20 cellular contexts compared by ENCODE assay signal in genomic region chr20:1875762-1876161, GRCh38. TPM values are rescaled to one million over a fixed set of nuclear protein-coding genes. Genes with fewer than 3 reads are reported as not detected.
DNase-seq lines count a peak whose midpoint lies in the region; ATAC-seq and TF ChIP-seq lines count a peak whose summit lies in the region.
"Had no signal": no experiment of that assay in that cellular context is flagged by ENCODE, and none has a peak within 500 bp of the region (broad histone marks: within the 10 kb centered on the region; RNA-seq: fewer than 3 reads in every experiment).

No MANE protein-coding gene starts in this region.

- CTCF ChIA-PET in Calu3 (lab: Charles Lee), result no interaction called here

- H3K9me3 ChIP-seq in adrenal gland (replicated peaks in 1 of 3), result no peaks in the 10 kb centered on the region
- H3K9me3 ChIP-seq: thyroid gland had no signal

- TF ChIP-seq CTCF in Calu3 (IDR thresholded peaks at IDR 0.05; ENCODE audit: unreplicated experiment) (no peak), adrenal gland (IDR thresholded peaks at IDR 0.05) (no peak)

- WGBS in adrenal gland, 4 donors, result 71 to 76% (median 73%) methylated on average over 7 of the region's 7 CpGs

- peaks cover 27% of the 10 kb centered on the region for H3K4me1 Mint-ChIP-seq in Calu3 (ENCODE audit: low read depth, unreplicated experiment)
- peaks cover 10% of the 10 kb centered on the region for H3K4me1 Mint-ChIP-seq in activated T-cell treated with anti-CD3 and anti-CD28 coated beads, Interleukin-2, amount 50 U/mL, for 72 hours (ENCODE audit: low read depth)
- H3K4me1 Mint-ChIP-seq: activated naive CD8-positive, alpha-beta T cell treated with anti-CD3 and anti-CD28 coated beads for 36 hours; activated T-helper 17 cell treated with anti-CD3 and anti-CD28 coated beads, Interleukin-2, amount 50 U/mL, for 72 hours had no signal

- H3K27me3 ChIP-seq in adrenal gland, result no peaks in the 10 kb centered on the region
- H3K27me3 ChIP-seq: thyroid gland had no signal

- ATAC-seq in activated T-cell treated with anti-CD3 and anti-CD28 coated beads, Interleukin-2, amount 50 U/mL, for 72 hours (replicated peaks in 1 of 2), result no peak
- ATAC-seq in GM21526 (IDR thresholded peaks at IDR 0.05; ENCODE audit: low FRiP score, unreplicated experiment), result no peak
- ATAC-seq in GM21723 (IDR thresholded peaks at IDR 0.05; ENCODE audit: unreplicated experiment), result no peak
- ATAC-seq: activated T-helper 17 cell treated with anti-CD3 and anti-CD28 coated beads, Interleukin-2, amount 50 U/mL, for 72 hours had no signal

- H3K36me3 Mint-ChIP-seq in Calu3 (ENCODE audit: insufficient read depth, unreplicated experiment), result peaks cover 20% of the 10 kb centered on the region
- H3K36me3 Mint-ChIP-seq in activated T-cell treated with anti-CD3 and anti-CD28 coated beads, Interleukin-2, amount 50 U/mL, for 72 hours (ENCODE audit: insufficient read depth in 2 of 2), result no peaks in the 10 kb centered on the region
- H3K36me3 Mint-ChIP-seq: activated naive CD8-positive, alpha-beta T cell treated with anti-CD3 and anti-CD28 coated beads for 36 hours; IgD-negative memory B cell had no signal

- H3K4me3 ChIP-seq in adrenal gland, result no peak overlapping the region
- H3K4me3 ChIP-seq: gastroesophageal sphincter, GM23248, thyroid gland had no signal

- BruUV-seq in Calu3 (replicated peaks; lab: Mats Ljungman, UMichigan), result no TSS peak

- H3K36me3 ChIP-seq in adrenal gland (replicated peaks in 1 of 2), result no peaks in the 10 kb centered on the region
- H3K36me3 ChIP-seq: gastroesophageal sphincter, thyroid gland had no signal

- H3K9me3 Mint-ChIP-seq in Calu3 (ENCODE audit: low read depth, unreplicated experiment), result no peaks in the 10 kb centered on the region
- no peaks in the 10 kb centered on the region for H3K9me3 Mint-ChIP-seq in activated T-cell treated with anti-CD3 and anti-CD28 coated beads, Interleukin-2, amount 50 U/mL, for 72 hours
- H3K9me3 Mint-ChIP-seq: activated naive CD8-positive, alpha-beta T cell treated with anti-CD3 and anti-CD28 coated beads for 36 hours; activated T-helper 17 cell treated with anti-CD3 and anti-CD28 coated beads, Interleukin-2, amount 50 U/mL, for 72 hours; CD4-positive, alpha-beta T cell; IgD-negative memory B cell; stimulated activated naive CD8-positive, alpha-beta T cell treated with anti-CD3 and anti-CD28 coated beads, Interleukin-15, Interleukin-2, amounts not matched to agents 100 ng/mL and 50 ng/mL, for 24 hours had no signal

- intact Hi-C loops in Calu3 (cut with micrococcal nuclease; ENCODE audit: unreplicated experiment) (no loop called here), adrenal gland (cut with DNase I) (no loop called here)

- no peak overlapping the region for H3K4me3 Mint-ChIP-seq in Calu3 (ENCODE audit: low read depth, unreplicated experiment)
- no peak overlapping the region for H3K4me3 Mint-ChIP-seq in activated T-cell treated with anti-CD3 and anti-CD28 coated beads, Interleukin-2, amount 50 U/mL, for 72 hours
- H3K4me3 Mint-ChIP-seq: activated naive CD8-positive, alpha-beta T cell treated with anti-CD3 and anti-CD28 coated beads for 36 hours; activated T-helper 17 cell treated with anti-CD3 and anti-CD28 coated beads, Interleukin-2, amount 50 U/mL, for 72 hours; CD4-positive, alpha-beta T cell; IgD-negative memory B cell; stimulated activated naive CD8-positive, alpha-beta T cell treated with anti-CD3 and anti-CD28 coated beads, Interleukin-15, Interleukin-2, amounts not matched to agents 100 ng/mL and 50 ng/mL, for 24 hours had no signal

- peak overlapping the region in 1 of 5 donors; percentile 35 for H3K27ac ChIP-seq in adrenal gland
- H3K27ac ChIP-seq: gastroesophageal sphincter, GM23248, thyroid gland had no signal

- TF ChIP-seq POLR2A in adrenal gland (IDR thresholded peaks at IDR 0.05), result no peak

- DNase-seq in COLO668 (lab: John Stamatoyannopoulos, UW; ENCODE audit: unreplicated experiment), result peak; percentile 42
- no peak for DNase-seq in Calu3
- DNase-seq in NCI-H69 (lab: John Stamatoyannopoulos, UW), result peak; percentile 94
- DNase-seq in islet precursor cell, result peak; percentile 72
- no peak for DNase-seq in activated T-cell treated with anti-CD3 and anti-CD28 coated beads, Interleukin-2, amount 50 U/mL, for 72 hours
- DNase-seq in adrenal gland, result no peak
- DNase-seq: activated naive CD8-positive, alpha-beta T cell treated with anti-CD3 and anti-CD28 coated beads for 36 hours; CD4-positive, alpha-beta T cell; GM23248; kidney glomerular epithelial cell; NCI-H1436 treated with DMSO at 0.1 percent for 48 hours; NCI-H510A; stimulated activated CD4-positive, alpha-beta T cell treated with anti-CD3 and anti-CD28 coated beads, Interleukin-4, amount 100 ng/mL, for 24 hours had no signal

- no peaks in the 10 kb centered on the region for H3K27me3 Mint-ChIP-seq in Calu3 (ENCODE audit: unreplicated experiment)
- peaks cover 7% of the 10 kb centered on the region for H3K27me3 Mint-ChIP-seq in activated T-cell treated with anti-CD3 and anti-CD28 coated beads, Interleukin-2, amount 50 U/mL, for 72 hours (ENCODE audit: low read depth)

- H3K27ac Mint-ChIP-seq in Calu3 (ENCODE audit: unreplicated experiment), result peak overlapping the region; percentile 26
- H3K27ac Mint-ChIP-seq in activated T-cell treated with anti-CD3 and anti-CD28 coated beads, Interleukin-2, amount 50 U/mL, for 72 hours, result no peak overlapping the region
- H3K27ac Mint-ChIP-seq: activated naive CD8-positive, alpha-beta T cell treated with anti-CD3 and anti-CD28 coated beads for 36 hours; activated T-helper 17 cell treated with anti-CD3 and anti-CD28 coated beads, Interleukin-2, amount 50 U/mL, for 72 hours; CD4-positive, alpha-beta T cell; stimulated activated naive CD8-positive, alpha-beta T cell treated with anti-CD3 and anti-CD28 coated beads, Interleukin-15, Interleukin-2, amounts not matched to agents 100 ng/mL and 50 ng/mL, for 24 hours had no signal

- H3K4me1 ChIP-seq in adrenal gland (replicated peaks in 1 of 2), result no peaks in the 10 kb centered on the region
- H3K4me1 ChIP-seq: gastroesophageal sphincter, thyroid gland had no signal

RNA-seq across cellular contexts. Expression of gene SIRPA, which starts 19.4 kb away (rescaled TPM):
- 24.0 and 28.3 TPM in 2 replicates for total RNA-seq in Calu3 (2022)
- total RNA-seq in activated T-cell treated with anti-CD3 and anti-CD28 coated beads, Interleukin-2, amount 50 U/mL, for 72 hours, result under 1 TPM; 0.05 to 0.22 TPM
- total RNA-seq in adrenal gland, result 100 to 1,000 TPM in 1 of 8 donors, 10 to 100 TPM in 7; 48.9 to 102 (median 73.1) TPM
- 10 to 100 TPM; 32.3 to 81.8 (median 40.4) TPM for polyA plus RNA-seq in adrenal gland

Comparison
In these comparisons a context has a peak if more than half of its experiments do, and no peak if none do; other contexts are left out.
1. DNase-seq: peak in COLO668 (single experiment), NCI-H69 (single experiment) and islet precursor cell (single experiment); none in Calu3 (single experiment), activated T-cell treated with anti-CD3 and anti-CD28 coated beads, Interleukin-2, amount 50 U/mL, for 72 hours (0 of 2) and adrenal gland (0 of 7).
2. RNA of gene SIRPA, which starts 19.4 kb away (total RNA-seq): 48.9 to 102 TPM in adrenal gland and 24.0 to 28.3 TPM in Calu3; 0.05 to 0.22 TPM in activated T-cell treated with anti-CD3 and anti-CD28 coated beads, Interleukin-2, amount 50 U/mL, for 72 hours; every median in the first group is over 10 times any median in the second.